In the genomic region with DNA sequence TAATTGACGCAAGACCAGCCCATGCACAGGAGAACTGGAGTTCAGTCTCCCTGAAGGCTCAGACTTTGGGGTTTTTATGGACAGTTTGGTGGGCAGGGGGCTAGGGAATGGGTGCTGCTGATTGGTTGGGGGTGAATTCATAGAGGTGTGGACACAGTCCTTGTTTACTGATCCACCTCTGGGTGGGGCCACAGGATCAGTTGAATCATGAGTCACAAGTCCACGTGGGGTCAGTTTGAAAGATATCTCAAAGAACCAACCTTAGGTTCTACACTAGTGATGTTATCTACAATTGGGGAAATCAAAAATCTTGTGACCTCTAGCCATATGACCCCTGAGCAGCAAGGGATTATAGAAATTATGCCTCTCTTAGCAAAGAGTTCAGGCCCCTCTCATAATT, we compare ENCODE assay signal across 29 cellular contexts.
"Had no signal": no experiment of that assay in that cellular context is flagged by ENCODE, and none has a peak within 500 bp of the region (broad histone marks: within the 10 kb centered on the region; RNA-seq: fewer than 3 reads in every experiment).

No MANE protein-coding gene starts in this region.

- H3K4me2 ChIP-seq: hepatocyte, smooth muscle cell had no signal

- H3K9me3 ChIP-seq: body of pancreas, esophagus muscularis mucosa, lower lobe of right lung, suprapubic skin had no signal

- H3K4me3 ChIP-seq: body of pancreas, cardiac muscle cell, coronary artery, dorsolateral prefrontal cortex, esophagus muscularis mucosa, hepatocyte, lower lobe of right lung, smooth muscle cell, suprapubic skin had no signal

- H3K79me2 ChIP-seq: hepatocyte had no signal

- H3K36me3 ChIP-seq: cardiac muscle cell, esophagus muscularis mucosa, lower lobe of right lung, suprapubic skin had no signal

- FAIRE-seq: endothelial cell of umbilical vein, keratinocyte, urothelium cell line had no signal

- H3K27ac ChIP-seq: body of pancreas, cardiac muscle cell, esophagus muscularis mucosa, foreskin keratinocyte, hepatocyte, lower lobe of right lung, suprapubic skin had no signal

- H3K27me3 ChIP-seq: body of pancreas, cardiac muscle cell, dorsolateral prefrontal cortex, esophagus muscularis mucosa, foreskin keratinocyte, hepatocyte, suprapubic skin had no signal

- H2AFZ ChIP-seq: hepatocyte had no signal

- DNase-seq: activated B cell treated with CpG ODN at 0.5 μM for 24 hours; activated CD4-positive, alpha-beta T cell treated with anti-CD3 and anti-CD28 coated beads for 36 hours; activated CD8-positive, alpha-beta memory T cell treated with anti-CD3 and anti-CD28 coated beads, Interleukin-2, amount 10 ng/mL, durations not matched to agents 7 days and 5 days; activated CD8-positive, alpha-beta T cell treated with anti-CD3 and anti-CD28 coated beads, Interleukin-2, amount 10 ng/mL, durations not matched to agents 7 days and 5 days; activated T-cell treated with anti-CD3 and anti-CD28 coated beads, Interleukin-2, amount 50 U/mL, for 48 hours; body of pancreas; dorsolateral prefrontal cortex; effector memory CD4-positive, alpha-beta T cell; foreskin keratinocyte; lower lobe of right lung; mesenchymal stem cell; posterior cingulate gyrus; stimulated activated CD4-positive, alpha-beta T cell treated with anti-CD3 and anti-CD28 coated beads, Interleukin-15, amount 100 ng/mL, for 24 hours; stimulated activated CD4-positive, alpha-beta T cell treated with anti-CD3 and anti-CD28 coated beads, Interleukin-2, amount 100 ng/mL, for 24 hours; stimulated activated naive B cell treated with anti-CD40 and anti-IgM and Interleukin-4, amounts not matched to agents 10 μg/mL and 1 μg/mL and 100 μg/mL, for 72 hours; T-helper 1 cell; trophoblast cell had no signal

- ATAC-seq: activated CD4-positive, alpha-beta T cell treated with anti-CD3 and anti-CD28 coated beads for 36 hours; activated CD8-positive, alpha-beta memory T cell treated with anti-CD3 and anti-CD28 coated beads, Interleukin-2, amount 10 ng/mL, durations not matched to agents 7 days and 5 days; activated CD8-positive, alpha-beta T cell treated with anti-CD3 and anti-CD28 coated beads, Interleukin-2, amount 10 ng/mL, durations not matched to agents 7 days and 5 days; activated naive CD4-positive, alpha-beta T cell treated with anti-CD3 and anti-CD28 coated beads, Interleukin-2, amount 50 U/mL, for 72 hours; body of pancreas; foreskin keratinocyte; lower lobe of right lung; natural killer cell treated with Interleukin-12 subunit alpha and Interleukin-12 subunit beta and Interleukin-15 and Interleukin-18, amount 100 ng/mL, for 72 hours; sciatic nerve; stimulated activated naive B cell treated with anti-CD40 and anti-IgM and Interleukin-4, amounts not matched to agents 10 μg/mL and 1 μg/mL and 100 μg/mL, for 72 hours had no signal
